In genomic region chr21:15729346-15729673, GRCh38 we compare ENCODE assay signal across 8 cellular contexts. TPM values are rescaled to one million over a fixed set of nuclear protein-coding genes. Genes with fewer than 3 reads are reported as not detected.
DNase-seq lines count a peak whose midpoint lies in the region; ATAC-seq and TF ChIP-seq lines count a peak whose summit lies in the region.

No MANE protein-coding gene starts in this region.

- H3K4me3 ChIP-seq in AG09309 (ENCODE audit: control insufficient read depth, low read depth, low read length): peak overlapping the region; percentile 40
- H3K4me3 ChIP-seq in LNCaP clone FGC (ENCODE audit: low read depth, low read length): peak overlapping the region; percentile 54

- peak overlapping the region; percentile 73 for H3K4me3 Mint-ChIP-seq in dendritic cell treated with granulocyte-macrophage colony-stimulating factor and Interleukin-4, amounts not matched to agents 40 ng/mL and 50 ng/mL, for 4 days
- peak overlapping the region; percentile 76 to 88 (median 83) for H3K4me3 Mint-ChIP-seq in naive thymus-derived CD8-positive, alpha-beta T cell

- intact Hi-C loops in dendritic cell treated with granulocyte-macrophage colony-stimulating factor and Interleukin-4, amounts not matched to agents 40 ng/mL and 50 ng/mL, for 4 days (cut with micrococcal nuclease): no loop called here

- H3K27ac Mint-ChIP-seq in dendritic cell treated with granulocyte-macrophage colony-stimulating factor and Interleukin-4, amounts not matched to agents 40 ng/mL and 50 ng/mL, for 4 days: peak overlapping the region; percentile 87
- peak overlapping the region; percentile 32 to 90 (median 85) for H3K27ac Mint-ChIP-seq in naive thymus-derived CD8-positive, alpha-beta T cell

- ATAC-seq in naive thymus-derived CD8-positive, alpha-beta T cell: no peak
- ATAC-seq in GM19452 (IDR thresholded peaks at IDR 0.05; ENCODE audit: unreplicated experiment): no peak
- ATAC-seq in HG03159 (IDR thresholded peaks at IDR 0.05; ENCODE audit: unreplicated experiment): no peak

- H3K9me3 Mint-ChIP-seq in dendritic cell treated with granulocyte-macrophage colony-stimulating factor and Interleukin-4, amounts not matched to agents 40 ng/mL and 50 ng/mL, for 4 days: no peaks in the 10 kb centered on the region
- H3K9me3 Mint-ChIP-seq in naive thymus-derived CD8-positive, alpha-beta T cell: no peaks in the 10 kb centered on the region

- TF ChIP-seq CTCF in AG09309 (IDR thresholded peaks at IDR 0.05; ENCODE audit: control insufficient read depth, insufficient read depth, low read depth, low read length, missing control alignments) (no peak), LNCaP clone FGC (IDR thresholded peaks at IDR 0.05; ENCODE audit: control insufficient read depth, extremely low read depth, insufficient read depth) (no peak)

- H3K4me1 Mint-ChIP-seq in dendritic cell treated with granulocyte-macrophage colony-stimulating factor and Interleukin-4, amounts not matched to agents 40 ng/mL and 50 ng/mL, for 4 days (ENCODE audit: low read depth): peaks cover 6% of the 10 kb centered on the region
- peaks cover 10 to 35% (median 22%) of the 10 kb centered on the region in 4 donors for H3K4me1 Mint-ChIP-seq in naive thymus-derived CD8-positive, alpha-beta T cell

- H3K27me3 Mint-ChIP-seq in dendritic cell treated with granulocyte-macrophage colony-stimulating factor and Interleukin-4, amounts not matched to agents 40 ng/mL and 50 ng/mL, for 4 days: no peaks in the 10 kb centered on the region
- H3K27me3 Mint-ChIP-seq in naive thymus-derived CD8-positive, alpha-beta T cell: no peaks in the 10 kb centered on the region

- no peak for DNase-seq in AG09309 (ENCODE audit: low read depth)
- DNase-seq in LNCaP clone FGC (ENCODE audit: low read depth): no peak
- no peak for DNase-seq in naive thymus-derived CD8-positive, alpha-beta T cell
- no peak for DNase-seq in stimulated activated CD4-positive, alpha-beta T cell treated with anti-CD3 and anti-CD28 coated beads, Interleukin-4, amount 100 ng/mL, for 4 hours
- no peak for DNase-seq in stimulated activated CD4-positive, alpha-beta T cell treated with anti-CD3 and anti-CD28 coated beads, Interleukin-12 subunit alpha, Interleukin-12 subunit beta, amount 100 ng/mL, for 4 hours

- H3K36me3 Mint-ChIP-seq in dendritic cell treated with granulocyte-macrophage colony-stimulating factor and Interleukin-4, amounts not matched to agents 40 ng/mL and 50 ng/mL, for 4 days (ENCODE audit: low read depth): peaks cover 7% of the 10 kb centered on the region
- no peaks in the 10 kb centered on the region for H3K36me3 Mint-ChIP-seq in naive thymus-derived CD8-positive, alpha-beta T cell

- POLR2A ChIA-PET in naive thymus-derived CD8-positive, alpha-beta T cell (lab: Charles Lee): interaction anchor here (1.6 kb wide), 1 partner anchor 20 kb away, joined by 4 read pairs; no protein-coding TSS in a partner anchor

RNA-seq across cellular contexts. Expression of gene USP25, which starts 0.5 kb away (rescaled TPM):
- 10 to 100 TPM; 73.6 to 83.2 TPM for total RNA-seq in naive thymus-derived CD8-positive, alpha-beta T cell
- 10 to 100 TPM in 2 of 3 donors, 1 to 10 TPM in 1; 8.9 to 32.8 (median 19.4) TPM for polyA plus RNA-seq in naive thymus-derived CD8-positive, alpha-beta T cell
